Comparison of ENCODE assay signal across 9 cellular contexts in genomic region chr15:47961401-47962090, GRCh38.
DNase-seq lines count a peak whose midpoint lies in the region; ATAC-seq, FAIRE-seq and TF ChIP-seq lines count a peak whose summit lies in the region.
"Had no signal": no experiment of that assay in that cellular context is flagged by ENCODE, and none has a peak within 500 bp of the region (broad histone marks: within the 10 kb centered on the region; RNA-seq: fewer than 3 reads in every experiment).

No MANE protein-coding gene starts in this region.

- H3K27me3 ChIP-seq in GM12878 (replicated peaks in 1 of 2; ENCODE audit: control insufficient read depth in 2 of 2, insufficient read depth in 2 of 2, low read length in 1 of 2) (no peaks in the 10 kb centered on the region), smooth muscle cell (ENCODE audit: low read depth) (no peaks in the 10 kb centered on the region)

- H3K9me3 ChIP-seq in GM12878 (replicated peaks; ENCODE audit: control insufficient read depth, insufficient read depth, low read length) = no peaks in the 10 kb centered on the region
- no peaks in the 10 kb centered on the region for H3K9me3 ChIP-seq in smooth muscle cell (replicated peaks; ENCODE audit: low read depth)

- WGBS in GM12878 (ENCODE audit: insufficient coverage, insufficient replicate concordance, low lambda C conversion rate, missing lambda C conversion rate) = 0% methylated on average over 9 of the region's 9 CpGs
- WGBS in smooth muscle cell (ENCODE audit: low lambda C conversion rate) = 90% methylated on average over 9 of the region's 9 CpGs

- RAD21 ChIA-PET in GM12878 (lab: Charles Lee; ENCODE audit: unreplicated experiment) = interaction anchor here (0.7 kb wide), 1 partner anchor 13 kb away, joined by 3 read pairs; no protein-coding TSS in a partner anchor

- POLR2A ChIA-PET in GM12878 (lab: Charles Lee) = no interaction called here

- peak overlapping the region; percentile 31; the same call in 1 of the 2 replicates for H2AFZ ChIP-seq in GM12878 (ENCODE audit: control insufficient read depth, low read depth, low read length)
- H2AFZ ChIP-seq in smooth muscle cell (ENCODE audit: low read depth) = no peak overlapping the region

- CTCF ChIA-PET in GM12878 (lab: Yijun Ruan, JAX) = interaction anchor here (2.1 kb wide), 1 partner anchor 26 kb away, joined by 11 read pairs; no protein-coding TSS in a partner anchor

- peak; percentile 95 for FAIRE-seq in GM12878 (lab: Jason Lieb, UNC)

- H4K20me1 ChIP-seq in GM12878 (ENCODE audit: control insufficient read depth, insufficient read depth) (no peaks in the 10 kb centered on the region), smooth muscle cell (ENCODE audit: low read depth) (no peaks in the 10 kb centered on the region)

- in situ Hi-C loops in GM12878 (cut with MboI) = no loop called here

- H3K36me3 ChIP-seq in GM12878 (ENCODE audit: control insufficient read depth in 2 of 2, insufficient read depth in 2 of 2, low read length in 1 of 2) (no peaks in the 10 kb centered on the region), smooth muscle cell (ENCODE audit: low read depth) (no peaks in the 10 kb centered on the region)

- H3K27ac ChIP-seq in GM12878 (ENCODE audit: control insufficient read depth, insufficient read depth) (peak overlapping the region; percentile 51), smooth muscle cell (ENCODE audit: low read depth) (no peak overlapping the region)

- SMC1A ChIA-PET in GM12878 (lab: Charles Lee; ENCODE audit: uncharacterized antibody, unreplicated experiment) = no interaction called here

- TF ChIP-seq EP300 in GM12878 (IDR thresholded peaks at IDR 0.05; ENCODE audit: borderline replicate concordance in 1 of 2, control insufficient read depth in 1 of 2, low read depth in 2 of 2, low read length in 2 of 2) = peak; percentile 60 to 63; a peak in 2 of 4 replicates

- intact Hi-C loops in GM12878 (cut with micrococcal nuclease; ENCODE audit: unreplicated experiment) = loop anchor here (5.0 kb wide), 1 partner anchor 149 kb away; no protein-coding TSS in a partner anchor

- H3F3A ChIP-seq in smooth muscle cell (ENCODE audit: low read depth) = no peaks in the 10 kb centered on the region

- TF ChIP-seq RAD21 in GM12878 (IDR thresholded peaks at IDR 0.05; ENCODE audit: insufficient read depth, low read depth, low read length) = no peak

- H3K9ac ChIP-seq in GM12878 (ENCODE audit: control insufficient read depth, insufficient read depth, low read length) (no peak overlapping the region), smooth muscle cell (ENCODE audit: low read depth) (no peak overlapping the region)

- peak; percentile 80 for DNase-seq in GM12878 (ENCODE audit: low read depth, low spot score)
- DNase-seq in smooth muscle cell (lab: John Stamatoyannopoulos, UW; ENCODE audit: unreplicated experiment) = no peak
- DNase-seq in amygdala (lab: John Stamatoyannopoulos, UW) = no peak
- DNase-seq in occipital lobe (lab: John Stamatoyannopoulos, UW) = no peak
- DNase-seq in NCI-H748 (lab: John Stamatoyannopoulos, UW; ENCODE audit: unreplicated experiment) = no peak
- DNase-seq: amniotic stem cell had no signal

- no peak for TF ChIP-seq POLR2A in GM12878 (IDR thresholded peaks at IDR 0.05; ENCODE audit: low read depth, low read length)

- TF ChIP-seq CTCF in GM12878 (IDR thresholded peaks at IDR 0.05 in 2 of 3, conservative IDR thresholded peaks at IDR 0.05 in 1 of 3; ENCODE audit: control insufficient read depth in 2 of 3, extremely low read depth in 1 of 3, insufficient read depth in 1 of 3, low read depth in 3 of 3, low read length in 3 of 3) (no peak), smooth muscle cell (IDR thresholded peaks at IDR 0.05; ENCODE audit: borderline replicate concordance, insufficient read depth, poor library complexity, severe bottlenecking) (no peak)

- no peaks in the 10 kb centered on the region for H3K79me2 ChIP-seq in GM12878 (ENCODE audit: control insufficient read depth, insufficient read depth, low read length)
- no peaks in the 10 kb centered on the region for H3K79me2 ChIP-seq in smooth muscle cell (ENCODE audit: low read depth)

- H3K4me3 ChIP-seq in GM12878 (peak overlapping the region; percentile 58), smooth muscle cell (no peak overlapping the region)

- H3K4me1 ChIP-seq in GM12878 (ENCODE audit: control insufficient read depth, insufficient read depth, low read length) (peaks cover 21% of the 10 kb centered on the region), smooth muscle cell (ENCODE audit: low read depth) (peaks cover 4% of the 10 kb centered on the region)

- H3K4me2 ChIP-seq in GM12878 (ENCODE audit: control insufficient read depth, insufficient read depth) = peak overlapping the region; percentile 58
- H3K4me2 ChIP-seq in smooth muscle cell = no peak overlapping the region

- ATAC-seq in GM18858 (IDR thresholded peaks at IDR 0.05; ENCODE audit: unreplicated experiment) (peak; percentile 73), GM21576 (IDR thresholded peaks at IDR 0.05; ENCODE audit: unreplicated experiment) (peak; percentile 81), HG03469 (IDR thresholded peaks at IDR 0.05; ENCODE audit: unreplicated experiment) (peak; percentile 88), GM12878 (peak; percentile 95)

- BruUV-seq in GM12878 (replicated peaks; lab: Mats Ljungman, UMichigan) = no TSS peak

TF ChIP-seq in GM12878, 131 proteins besides CTCF, POLR2A, EP300 and RAD21 (continues in another document):
- TF ChIP-seq FOXM1 (IDR thresholded peaks at IDR 0.05; ENCODE audit: low read depth, low read length) = peak; percentile 70; the same call in 1 of the 2 replicates
- TF ChIP-seq KLF5 (IDR thresholded peaks at IDR 0.05; ENCODE audit: partially characterized antibody) = no peak
- no peak for TF ChIP-seq IRF3 (IDR thresholded peaks at IDR 0.05)
- TF ChIP-seq DPF2 (IDR thresholded peaks at IDR 0.05) = peak; percentile 74
- peak; percentile 92; the same call in 1 of the 2 replicates for TF ChIP-seq PAX5 (IDR thresholded peaks at IDR 0.05; ENCODE audit: borderline replicate concordance, low read depth, low read length)
- peak; percentile 71; the same call in 1 of the 2 replicates for TF ChIP-seq BACH1 (IDR thresholded peaks at IDR 0.05; ENCODE audit: borderline replicate concordance)
- TF ChIP-seq SKIL (IDR thresholded peaks at IDR 0.05; ENCODE audit: low read depth, poor library complexity, severe bottlenecking) = peak; percentile 41
- peak; percentile 77 for TF ChIP-seq SPI1 (IDR thresholded peaks at IDR 0.05; ENCODE audit: borderline replicate concordance, insufficient read depth, low read depth, low read length)
- TF ChIP-seq NFIC (IDR thresholded peaks at IDR 0.05; ENCODE audit: low read depth, low read length) = peak; percentile 77
- no peak for TF ChIP-seq NR2C2 (IDR thresholded peaks at IDR 0.05; ENCODE audit: borderline replicate concordance, control insufficient read depth, insufficient read length, low read depth)
- peak; percentile 53; the same call in 1 of the 2 replicates for TF ChIP-seq RELB (IDR thresholded peaks at IDR 0.05; ENCODE audit: low read depth)
- TF ChIP-seq TCF3 (IDR thresholded peaks at IDR 0.05; ENCODE audit: borderline replicate concordance, insufficient read depth, low read depth, low read length) = 0 out of 2 replicates have a peak, but pooled peaks have one; percentile 55
- TF ChIP-seq CBX5 (IDR thresholded peaks at IDR 0.05; ENCODE audit: low read depth) = no peak
- no peak for TF ChIP-seq TCF12 (IDR thresholded peaks at IDR 0.05; ENCODE audit: low read depth, low read length)
- peak; percentile 45; the same call in 1 of the 2 replicates for TF ChIP-seq CBFB (IDR thresholded peaks at IDR 0.05; ENCODE audit: low read depth)
- peak; percentile 73 for TF ChIP-seq MTA2 (IDR thresholded peaks at IDR 0.05; ENCODE audit: low read depth)
- TF ChIP-seq EZH2 (IDR thresholded peaks at IDR 0.05; ENCODE audit: borderline replicate concordance, control insufficient read depth, low read depth, low read length) = no peak
- TF ChIP-seq SP1 (IDR thresholded peaks at IDR 0.05; ENCODE audit: low read depth, low read length) = peak; percentile 42
- peak; percentile 55 for TF ChIP-seq FOXK2 (IDR thresholded peaks at IDR 0.05)
